ENCODE assay signal across 27 cellular contexts in the genomic region with DNA sequence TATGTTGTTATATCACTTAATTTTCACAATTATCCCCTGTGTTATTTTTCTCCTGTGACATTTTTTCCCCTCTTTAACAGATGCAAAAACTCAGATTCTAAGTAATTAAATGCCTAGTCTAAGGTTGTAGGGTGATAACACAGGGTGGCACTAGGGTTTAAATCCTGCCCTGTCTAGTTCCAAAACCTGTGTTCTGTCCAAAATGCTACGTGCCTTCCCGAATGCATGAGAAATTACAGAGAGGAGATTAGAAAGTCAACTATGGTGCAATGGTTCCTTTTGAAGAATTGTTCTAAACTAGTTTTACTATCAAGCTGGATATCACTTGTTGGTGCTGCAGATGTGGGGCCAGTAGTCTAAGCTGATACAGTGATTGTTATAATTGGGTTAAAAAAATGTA.
"Had no signal": no experiment of that assay in that cellular context is flagged by ENCODE, and none has a peak within 500 bp of the region (broad histone marks: within the 10 kb centered on the region; RNA-seq: fewer than 3 reads in every experiment).

No MANE protein-coding gene starts in this region.

- H3K9me3 ChIP-seq: stomach, suprapubic skin, testis, thoracic aorta, thyroid gland, tibial artery, tibial nerve, transverse colon, upper lobe of left lung, upper lobe of right lung, uterus, vagina had no signal

- H3K4me1 ChIP-seq: stomach, suprapubic skin, testis, thyroid gland, tibial artery, tibial nerve, transverse colon, upper lobe of left lung, upper lobe of right lung, uterus, vagina had no signal

- H3K4me3 ChIP-seq: stomach, suprapubic skin, testis, thoracic aorta, thyroid gland, tibial artery, tibial nerve, transverse colon, upper lobe of left lung, upper lobe of right lung, uterus, vagina had no signal

- ATAC-seq: stimulated activated effector memory CD8-positive, alpha-beta T cell treated with anti-CD3 and anti-CD28 coated beads, Interleukin-12 subunit alpha, Interleukin-12 subunit beta, amount 100 ng/mL, for 72 hours; stimulated activated memory B cell treated with anti-CD40 and anti-IgM and Interleukin-4, amounts not matched to agents 10 μg/mL and 1 μg/mL and 100 μg/mL, for 72 hours; stimulated activated naive B cell treated with anti-CD40 and anti-IgM and Interleukin-4, amounts not matched to agents 10 μg/mL and 1 μg/mL and 100 μg/mL, for 72 hours; stimulated activated naive CD8-positive, alpha-beta T cell treated with anti-CD3 and anti-CD28 coated beads, Interleukin-15, amount 100 ng/mL, for 72 hours; stimulated activated naive CD8-positive, alpha-beta T cell treated with anti-CD3 and anti-CD28 coated beads, Interleukin-15, Interleukin-2, amounts not matched to agents 100 U/mL and 50 U/mL, for 24 hours; upper lobe of right lung had no signal

- H3K36me3 ChIP-seq: stomach, suprapubic skin, thoracic aorta, thyroid gland, tibial artery, tibial nerve, transverse colon, upper lobe of left lung, upper lobe of right lung, uterus, vagina had no signal

- H3K27ac ChIP-seq: stomach, suprapubic skin, testis, thoracic aorta, thyroid gland, tibial artery, tibial nerve, transverse colon, upper lobe of left lung, upper lobe of right lung, uterus, vagina had no signal

- DNase-seq: stimulated activated CD4-positive, alpha-beta T cell treated with anti-CD3 and anti-CD28 coated beads, Interleukin-2, amount 100 ng/mL, for 48 hours; stimulated activated CD4-positive, alpha-beta T cell treated with anti-CD3 and anti-CD28 coated beads, Interleukin-4, amount 100 ng/mL, for 1 hour; stimulated activated CD4-positive, alpha-beta T cell treated with anti-CD3 and anti-CD28 coated beads, Interleukin-4, amount 100 ng/mL, for 24 hours; stimulated activated CD4-positive, alpha-beta T cell treated with anti-CD3 and anti-CD28 coated beads, Interleukin-4, amount 100 ng/mL, for 4 hours; stimulated activated CD8-positive, alpha-beta memory T cell treated with anti-CD3 and anti-CD28 coated beads, Interleukin-4, amount 100 ng/mL, for 48 hours; stimulated activated naive B cell treated with anti-CD40 and anti-IgM and Interleukin-4, amounts not matched to agents 10 μg/mL and 1 μg/mL and 100 μg/mL, for 72 hours; stimulated activated naive CD4-positive, alpha-beta T cell; stimulated activated naive CD4-positive, alpha-beta T cell treated with Interleukin-2 at 50 U/mL for 16 hours; stimulated activated naive CD8-positive, alpha-beta T cell treated with anti-CD3 and anti-CD28 coated beads, Interleukin-15, amount 100 ng/mL, for 72 hours; stimulated activated naive CD8-positive, alpha-beta T cell treated with anti-CD3 and anti-CD28 coated beads, Interleukin-15, Interleukin-2, amounts not matched to agents 100 U/mL and 50 U/mL, for 24 hours; stomach; substantia nigra; testis; thyroid gland; tibial artery; transverse colon; trophoblast cell; upper lobe of left lung; upper lobe of right lung; uterus had no signal

- H3K27me3 ChIP-seq: stomach, suprapubic skin, testis, thyroid gland, tibial artery, tibial nerve, transverse colon, upper lobe of left lung, upper lobe of right lung, uterus, vagina had no signal

- FAIRE-seq: urothelium cell line had no signal
